1 cellular context compared by ENCODE assay signal in the genomic region with DNA sequence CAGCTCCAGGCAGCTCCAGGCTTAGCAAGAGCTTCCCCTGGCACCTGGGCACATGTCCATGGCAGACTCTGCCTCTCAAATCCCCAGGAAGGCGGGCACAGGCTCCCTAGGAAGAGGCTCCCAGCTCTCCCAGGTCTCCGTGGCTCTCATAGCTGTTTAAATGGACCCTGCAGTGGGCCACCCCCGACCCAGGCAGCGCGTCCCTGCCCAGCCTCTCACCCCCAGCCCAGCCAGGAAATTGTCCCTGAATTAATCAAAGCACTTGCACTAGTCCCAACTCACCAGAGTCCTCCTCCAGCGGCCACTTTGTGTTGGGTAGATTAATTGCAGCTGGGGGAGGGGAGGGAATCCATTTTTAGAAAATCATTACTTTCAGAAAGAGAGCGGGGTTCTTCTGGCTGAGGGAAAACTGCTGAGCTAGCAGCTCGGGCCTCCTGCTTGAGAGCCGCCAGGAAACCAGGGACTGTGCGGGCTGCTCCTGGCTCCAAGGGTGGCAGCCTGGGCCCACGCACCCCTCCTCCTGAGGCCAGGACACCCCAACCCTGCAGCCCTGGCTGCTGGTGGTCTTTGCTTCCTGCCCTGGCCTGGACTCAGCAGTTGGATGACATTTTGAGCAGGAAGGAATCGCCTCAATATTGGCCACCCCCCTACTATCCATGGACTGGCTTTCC.
TF ChIP-seq lines count a peak whose summit lies in the region.

No MANE protein-coding gene starts in this region.

TF ChIP-seq in HepG2, 621 proteins besides CTCF, POLR2A, EP300 and RAD21:
- TF ChIP-seq, protein P1, sequence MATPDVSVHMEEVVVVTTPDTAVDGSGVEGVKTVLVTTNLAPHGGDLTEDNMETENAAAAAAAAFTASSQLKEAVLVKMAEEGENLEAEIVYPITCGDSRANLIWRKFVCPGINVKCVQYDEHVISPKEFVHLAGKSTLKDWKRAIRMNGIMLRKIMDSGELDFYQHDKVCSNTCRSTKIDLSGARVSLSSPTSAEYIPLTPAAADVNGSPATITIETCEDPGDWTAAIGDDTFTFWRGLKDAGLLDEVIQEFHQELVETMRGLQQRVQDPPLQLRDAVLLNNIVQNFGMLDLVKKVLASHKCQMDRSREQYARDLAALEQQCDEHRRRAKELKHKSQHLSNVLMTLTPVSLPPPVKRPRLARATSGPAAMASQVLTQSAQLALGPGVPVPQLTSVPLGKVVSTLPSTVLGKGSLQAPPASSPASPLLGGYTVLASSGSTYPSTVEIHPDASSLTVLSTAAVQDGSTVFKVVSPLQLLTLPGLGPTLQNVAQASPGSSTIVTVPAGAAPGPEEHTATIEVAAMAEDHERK (CRISPR knock-in tag; IDR thresholded peaks at IDR 0.05; ENCODE audit: low read depth): no peak
- peak; percentile 55 to 68; a peak in 3 of 4 replicates for TF ChIP-seq MAFK (conservative IDR thresholded peaks at IDR 0.05 in 1 of 2, IDR thresholded peaks at IDR 0.05 in 1 of 2; ENCODE audit: low read length in 2 of 2)
